9 cellular contexts compared by ENCODE assay signal in the genomic region with DNA sequence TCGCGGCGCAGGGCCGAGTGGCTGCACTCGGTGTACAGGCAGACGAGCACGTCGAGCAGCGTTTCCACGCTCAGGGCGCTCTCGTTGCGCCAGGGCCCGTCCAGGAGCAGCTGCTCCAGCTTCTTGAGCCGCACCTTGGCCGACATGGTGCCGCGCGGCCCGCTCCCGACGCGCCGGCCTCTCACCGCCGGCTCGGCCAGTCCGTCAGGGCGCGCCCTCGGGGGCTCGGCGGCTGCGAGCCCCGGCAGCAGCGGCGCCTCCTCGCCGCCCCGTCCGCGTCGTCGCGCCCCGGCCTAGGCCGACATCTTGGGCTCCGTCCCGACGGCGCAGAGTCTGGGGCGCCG. TPM values are rescaled to one million over a fixed set of nuclear protein-coding genes. Genes with fewer than 3 reads are reported as not detected.
DNase-seq lines count a peak whose midpoint lies in the region; ATAC-seq and TF ChIP-seq lines count a peak whose summit lies in the region.
"Had no signal": no experiment of that assay in that cellular context is flagged by ENCODE, and none has a peak within 500 bp of the region (broad histone marks: within the 10 kb centered on the region; RNA-seq: fewer than 3 reads in every experiment).

No MANE protein-coding gene starts in this region.

- DNase-seq in A673 (ENCODE audit: low spot score) (peak; percentile 27), SHP77 (lab: John Stamatoyannopoulos, UW) (no peak), inferior parietal cortex (ENCODE audit: extremely low spot score) (no peak)
- DNase-seq in stimulated activated effector memory CD8-positive, alpha-beta T cell treated with anti-CD3 and anti-CD28 coated beads, Interleukin-12 subunit alpha, Interleukin-12 subunit beta, amount 100 ng/mL, for 72 hours (ENCODE audit: low spot score in 2 of 2): no peak

- ATAC-seq in GM21619 (IDR thresholded peaks at IDR 0.05; ENCODE audit: unreplicated experiment): peak; percentile 26
- peak; percentile 26 for ATAC-seq in activated T-helper 17 cell treated with anti-CD3 and anti-CD28 coated beads, Interleukin-2, amount 50 U/mL, for 72 hours (replicated peaks)
- ATAC-seq in stimulated activated effector memory CD8-positive, alpha-beta T cell treated with anti-CD3 and anti-CD28 coated beads, Interleukin-12 subunit alpha, Interleukin-12 subunit beta, amount 100 ng/mL, for 72 hours: peak; percentile 35
- ATAC-seq in HG03095 (IDR thresholded peaks at IDR 0.05; ENCODE audit: unreplicated experiment): no peak

- no peaks in the 10 kb centered on the region for H3K9me3 Mint-ChIP-seq in activated T-helper 17 cell treated with anti-CD3 and anti-CD28 coated beads, Interleukin-2, amount 50 U/mL, for 72 hours
- no peaks in the 10 kb centered on the region for H3K9me3 Mint-ChIP-seq in stimulated activated effector memory CD8-positive, alpha-beta T cell treated with anti-CD3 and anti-CD28 coated beads, Interleukin-12 subunit alpha, Interleukin-12 subunit beta, amount 100 ng/mL, for 72 hours
- H3K9me3 Mint-ChIP-seq: central memory CD8-positive, alpha-beta T cell had no signal

- peak overlapping the region; percentile 67 for H3K4me3 Mint-ChIP-seq in activated T-helper 17 cell treated with anti-CD3 and anti-CD28 coated beads, Interleukin-2, amount 50 U/mL, for 72 hours
- H3K4me3 Mint-ChIP-seq in stimulated activated effector memory CD8-positive, alpha-beta T cell treated with anti-CD3 and anti-CD28 coated beads, Interleukin-12 subunit alpha, Interleukin-12 subunit beta, amount 100 ng/mL, for 72 hours: peak overlapping the region; percentile 62

- H3K27ac ChIP-seq in A673 (ENCODE audit: low read depth, low read length, poor library complexity, severe bottlenecking): peak overlapping the region; percentile 82

- no peak overlapping the region for H3K9ac ChIP-seq in iPS-15b (ENCODE audit: low read depth, low read length)

- H3K27me3 Mint-ChIP-seq in activated T-helper 17 cell treated with anti-CD3 and anti-CD28 coated beads, Interleukin-2, amount 50 U/mL, for 72 hours: no peaks in the 10 kb centered on the region

- POLR2A ChIA-PET in A673 (lab: Charles Lee; ENCODE audit: low non-redundant PET): no interaction called here

- H3K27me3 ChIP-seq in A673 (replicated peaks; ENCODE audit: insufficient read depth, low read depth, low read length, poor library complexity): no peaks in the 10 kb centered on the region
- no peaks in the 10 kb centered on the region for H3K27me3 ChIP-seq in iPS-15b (ENCODE audit: control insufficient read depth, insufficient read depth, low read length)

- H3K36me3 ChIP-seq in A673 (ENCODE audit: insufficient read depth, low read length, poor library complexity, severe bottlenecking): no peaks in the 10 kb centered on the region
- peaks cover 3% of the 10 kb centered on the region for H3K36me3 ChIP-seq in iPS-15b (ENCODE audit: control insufficient read depth, insufficient read depth, low read length)

- H3K9me3 ChIP-seq in A673 (ENCODE audit: low read depth, low read length, poor library complexity, severe bottlenecking) (no peaks in the 10 kb centered on the region), iPS-15b (ENCODE audit: control insufficient read depth, insufficient read depth, low read length) (no peaks in the 10 kb centered on the region)

- CTCF ChIA-PET in A673 (lab: Charles Lee): no interaction called here

- H3K4me3 ChIP-seq in A673 (ENCODE audit: low read depth, low read length, poor library complexity, severe bottlenecking) (peak overlapping the region; percentile 84), iPS-15b (ENCODE audit: low read depth, low read length) (peak overlapping the region; percentile 84)

- no peaks in the 10 kb centered on the region for H3K4me1 Mint-ChIP-seq in activated T-helper 17 cell treated with anti-CD3 and anti-CD28 coated beads, Interleukin-2, amount 50 U/mL, for 72 hours
- H3K4me1 Mint-ChIP-seq in stimulated activated effector memory CD8-positive, alpha-beta T cell treated with anti-CD3 and anti-CD28 coated beads, Interleukin-12 subunit alpha, Interleukin-12 subunit beta, amount 100 ng/mL, for 72 hours: no peaks in the 10 kb centered on the region

- H3K4me1 ChIP-seq in A673 (ENCODE audit: insufficient read depth, low read length, poor library complexity, severe bottlenecking): peaks cover 24% of the 10 kb centered on the region
- peaks cover 2% of the 10 kb centered on the region for H3K4me1 ChIP-seq in iPS-15b (ENCODE audit: control insufficient read depth, insufficient read depth, low read length)

- BruUV-seq in A673 (replicated peaks; lab: Mats Ljungman, UMichigan): no TSS peak

- no peak overlapping the region for H3K27ac Mint-ChIP-seq in activated T-helper 17 cell treated with anti-CD3 and anti-CD28 coated beads, Interleukin-2, amount 50 U/mL, for 72 hours
- no peak overlapping the region for H3K27ac Mint-ChIP-seq in stimulated activated effector memory CD8-positive, alpha-beta T cell treated with anti-CD3 and anti-CD28 coated beads, Interleukin-12 subunit alpha, Interleukin-12 subunit beta, amount 100 ng/mL, for 72 hours

- no peak for TF ChIP-seq CTCF in A673 (conservative IDR thresholded peaks at IDR 0.05; ENCODE audit: low read depth, low read length)

- intact Hi-C loops in A673 (cut with micrococcal nuclease; ENCODE audit: unreplicated experiment): no loop called here

- H3K36me3 Mint-ChIP-seq in activated T-helper 17 cell treated with anti-CD3 and anti-CD28 coated beads, Interleukin-2, amount 50 U/mL, for 72 hours (ENCODE audit: low read depth): no peaks in the 10 kb centered on the region
- no peaks in the 10 kb centered on the region for H3K36me3 Mint-ChIP-seq in stimulated activated effector memory CD8-positive, alpha-beta T cell treated with anti-CD3 and anti-CD28 coated beads, Interleukin-12 subunit alpha, Interleukin-12 subunit beta, amount 100 ng/mL, for 72 hours

RNA-seq across cellular contexts. Expression of a gene that starts 0.3 kb away (rescaled TPM):
- 103 and 106 TPM in 2 replicates for total RNA-seq in A673 (2021)
- 1 to 10 TPM; 7.2 to 7.3 TPM for total RNA-seq in activated T-helper 17 cell treated with anti-CD3 and anti-CD28 coated beads, Interleukin-2, amount 50 U/mL, for 72 hours

RNA-seq across cellular contexts. Expression of a gene that starts 27.0 kb away (rescaled TPM):
- total RNA-seq in A673 (2021): 0.99 and 2.3 TPM in 2 replicates
- not detected for total RNA-seq in activated T-helper 17 cell treated with anti-CD3 and anti-CD28 coated beads, Interleukin-2, amount 50 U/mL, for 72 hours

RNA-seq across cellular contexts. Expression of a gene that starts 37.5 kb away (rescaled TPM):
- not detected in 2 replicates for total RNA-seq in A673 (2021)
- not detected for total RNA-seq in activated T-helper 17 cell treated with anti-CD3 and anti-CD28 coated beads, Interleukin-2, amount 50 U/mL, for 72 hours

Comparison
In these comparisons a context has a peak if more than half of its experiments do, and no peak if none do; other contexts are left out.
1. RNA of a gene that starts 0.3 kb away (total RNA-seq): 103 to 106 TPM in A673; 7.2 to 7.3 TPM in activated T-helper 17 cell treated with anti-CD3 and anti-CD28 coated beads, Interleukin-2, amount 50 U/mL, for 72 hours; every median in the first group is over 10 times any median in the second.